Comparison of ENCODE assay signal across 8 cellular contexts in the genomic region with DNA sequence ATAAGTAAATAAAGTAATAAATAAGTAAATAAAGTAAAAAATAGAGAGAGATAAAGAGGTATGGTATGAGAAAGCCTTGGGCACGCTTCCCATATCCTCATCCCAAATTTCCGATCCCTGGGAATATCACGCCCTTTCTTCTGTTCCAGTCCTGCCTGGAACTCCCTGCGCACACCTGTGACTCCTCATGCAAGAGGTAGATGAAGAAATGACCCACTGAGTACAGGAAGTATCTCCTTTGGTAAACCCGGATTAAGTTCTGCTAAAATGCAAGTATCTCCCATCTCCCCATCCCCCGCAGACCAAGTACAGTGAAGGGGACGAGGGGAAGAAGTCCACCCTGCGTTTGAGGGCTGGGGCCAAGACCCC. TPM values are rescaled to one million over a fixed set of nuclear protein-coding genes. Genes with fewer than 3 reads are reported as not detected.
DNase-seq lines count a peak whose midpoint lies in the region; ATAC-seq and TF ChIP-seq lines count a peak whose summit lies in the region.

No MANE protein-coding gene starts in this region.

- peaks cover 42% of the 10 kb centered on the region for H3K4me1 Mint-ChIP-seq in activated naive CD4-positive, alpha-beta T cell treated with anti-CD3 and anti-CD28 coated beads for 36 hours (ENCODE audit: low read depth)
- H3K4me1 Mint-ChIP-seq in activated T-helper 17 cell treated with anti-CD3 and anti-CD28 coated beads, Interleukin-2, amount 50 U/mL, for 72 hours = peaks cover 16% of the 10 kb centered on the region
- H3K4me1 Mint-ChIP-seq in type B pancreatic cell (ENCODE audit: unreplicated experiment) = peaks cover 18% of the 10 kb centered on the region

- H3K4me3 ChIP-seq in left lung = peak overlapping the region; percentile 57 to 81

- no peaks in the 10 kb centered on the region for H3K36me3 ChIP-seq in left lung

- H3K27ac Mint-ChIP-seq in activated naive CD4-positive, alpha-beta T cell treated with anti-CD3 and anti-CD28 coated beads for 36 hours = peak overlapping the region; percentile 91
- H3K27ac Mint-ChIP-seq in activated T-helper 17 cell treated with anti-CD3 and anti-CD28 coated beads, Interleukin-2, amount 50 U/mL, for 72 hours = peak overlapping the region; percentile 97
- peak overlapping the region; percentile 97 for H3K27ac Mint-ChIP-seq in type B pancreatic cell

- intact Hi-C loops in activated naive CD4-positive, alpha-beta T cell treated with anti-CD3 and anti-CD28 coated beads for 36 hours (cut with micrococcal nuclease) = loop anchor here (1.0 to 2.0 kb wide), 4 partner anchors 132 to 448 kb away; a partner anchor contains a TSS
- intact Hi-C loops in left lung (cut with DNase I) = no loop called here

- no peaks in the 10 kb centered on the region for H3K9me3 Mint-ChIP-seq in activated naive CD4-positive, alpha-beta T cell treated with anti-CD3 and anti-CD28 coated beads for 36 hours
- H3K9me3 Mint-ChIP-seq in activated T-helper 17 cell treated with anti-CD3 and anti-CD28 coated beads, Interleukin-2, amount 50 U/mL, for 72 hours = no peaks in the 10 kb centered on the region
- H3K9me3 Mint-ChIP-seq in type B pancreatic cell = no peaks in the 10 kb centered on the region

- H3K4me1 ChIP-seq in left lung = peaks cover 10 to 33% of the 10 kb centered on the region in 2 donors

- H3K9me3 ChIP-seq in left lung = no peaks in the 10 kb centered on the region

- DNase-seq in activated naive CD4-positive, alpha-beta T cell treated with anti-CD3 and anti-CD28 coated beads for 36 hours = no peak
- DNase-seq in activated naive CD4-positive, alpha-beta T cell treated with Interleukin-2 at 50 U/mL for 16 hours = no peak
- DNase-seq in left lung = no peak
- DNase-seq in type B pancreatic cell (ENCODE audit: extremely low spot score, unreplicated experiment) = no peak
- DNase-seq in SIG-M5 treated with dmso at 0.1 percent for 504 hours (lab: John Stamatoyannopoulos, UW; ENCODE audit: unreplicated experiment) = no peak
- no peak for DNase-seq in SKM-1 treated with dmso at 0.1 percent for 144 hours (lab: John Stamatoyannopoulos, UW; ENCODE audit: unreplicated experiment)

- H3K27me3 ChIP-seq in left lung = no peaks in the 10 kb centered on the region

- CTCF ChIA-PET in activated naive CD4-positive, alpha-beta T cell treated with anti-CD3 and anti-CD28 coated beads for 36 hours (lab: Charles Lee) = interaction anchor here (0.6 to 2.5 kb wide), 4 partner anchors 102 to 462 kb away, joined by 3 to 10 read pairs (median 4); no protein-coding TSS in a partner anchor

- H3K27me3 Mint-ChIP-seq in activated naive CD4-positive, alpha-beta T cell treated with anti-CD3 and anti-CD28 coated beads for 36 hours (ENCODE audit: low read depth) = no peaks in the 10 kb centered on the region
- H3K27me3 Mint-ChIP-seq in activated T-helper 17 cell treated with anti-CD3 and anti-CD28 coated beads, Interleukin-2, amount 50 U/mL, for 72 hours = no peaks in the 10 kb centered on the region
- H3K27me3 Mint-ChIP-seq in type B pancreatic cell = no peaks in the 10 kb centered on the region

- no peak for TF ChIP-seq CTCF in left lung (IDR thresholded peaks at IDR 0.05)
- no peak for TF ChIP-seq CTCF in type B pancreatic cell (conservative IDR thresholded peaks at IDR 0.05)

- peak overlapping the region; percentile 87 for H3K4me3 Mint-ChIP-seq in activated naive CD4-positive, alpha-beta T cell treated with anti-CD3 and anti-CD28 coated beads for 36 hours
- peak overlapping the region; percentile 92 for H3K4me3 Mint-ChIP-seq in activated T-helper 17 cell treated with anti-CD3 and anti-CD28 coated beads, Interleukin-2, amount 50 U/mL, for 72 hours
- H3K4me3 Mint-ChIP-seq in type B pancreatic cell = peak overlapping the region; percentile 96

- no peaks in the 10 kb centered on the region for H3K36me3 Mint-ChIP-seq in activated naive CD4-positive, alpha-beta T cell treated with anti-CD3 and anti-CD28 coated beads for 36 hours (ENCODE audit: low read depth)
- H3K36me3 Mint-ChIP-seq in activated T-helper 17 cell treated with anti-CD3 and anti-CD28 coated beads, Interleukin-2, amount 50 U/mL, for 72 hours (ENCODE audit: low read depth) = peaks cover 21% of the 10 kb centered on the region
- H3K36me3 Mint-ChIP-seq in type B pancreatic cell = peaks cover 7% of the 10 kb centered on the region

- peak; percentile 11 for ATAC-seq in activated T-helper 17 cell treated with anti-CD3 and anti-CD28 coated beads, Interleukin-2, amount 50 U/mL, for 72 hours (replicated peaks)
- no peak for ATAC-seq in left lung
- ATAC-seq in GM19023 (IDR thresholded peaks at IDR 0.05; ENCODE audit: unreplicated experiment) = no peak

- H3K27ac ChIP-seq in left lung = peak overlapping the region; percentile 90 to 92

RNA-seq across cellular contexts. Expression of a gene that starts 0.4 kb away (rescaled TPM):
- total RNA-seq in activated naive CD4-positive, alpha-beta T cell treated with anti-CD3 and anti-CD28 coated beads for 36 hours = 10 to 100 TPM in 1 of 2 experiments, 1 to 10 TPM in 1; 8.4 to 11.6 TPM
- total RNA-seq in activated T-helper 17 cell treated with anti-CD3 and anti-CD28 coated beads, Interleukin-2, amount 50 U/mL, for 72 hours = 10 to 100 TPM; 11.0 to 23.1 TPM
- total RNA-seq in left lung (1 to 10 TPM; 8.9 to 9.6 TPM), type B pancreatic cell (ENCODE audit: low replicate concordance) (14.1 and 21.0 TPM in 2 replicates)

RNA-seq across cellular contexts. Expression of a gene that starts 6.0 kb away (rescaled TPM):
- total RNA-seq in activated naive CD4-positive, alpha-beta T cell treated with anti-CD3 and anti-CD28 coated beads for 36 hours = 1 to 10 TPM; 2.8 to 3.5 TPM
- 1 to 10 TPM; 2.0 to 2.2 TPM for total RNA-seq in activated T-helper 17 cell treated with anti-CD3 and anti-CD28 coated beads, Interleukin-2, amount 50 U/mL, for 72 hours
- total RNA-seq in left lung = 1 to 10 TPM; 6.4 to 6.9 TPM
- total RNA-seq in type B pancreatic cell (ENCODE audit: low replicate concordance) = 14.8 and 23.3 TPM in 2 replicates

RNA-seq across cellular contexts. Expression of a gene that starts 22.3 kb away (rescaled TPM):
- total RNA-seq in activated naive CD4-positive, alpha-beta T cell treated with anti-CD3 and anti-CD28 coated beads for 36 hours = 1 to 10 TPM; 2.1 to 3.1 TPM
- 1 to 10 TPM; 1.7 to 3.5 TPM for total RNA-seq in activated T-helper 17 cell treated with anti-CD3 and anti-CD28 coated beads, Interleukin-2, amount 50 U/mL, for 72 hours
- 1 to 10 TPM; 3.5 to 4.8 TPM for total RNA-seq in left lung
- 9.0 and 9.9 TPM in 2 replicates for total RNA-seq in type B pancreatic cell (ENCODE audit: low replicate concordance)
